ENCODE assay signal across 13 cellular contexts in the genomic region with DNA sequence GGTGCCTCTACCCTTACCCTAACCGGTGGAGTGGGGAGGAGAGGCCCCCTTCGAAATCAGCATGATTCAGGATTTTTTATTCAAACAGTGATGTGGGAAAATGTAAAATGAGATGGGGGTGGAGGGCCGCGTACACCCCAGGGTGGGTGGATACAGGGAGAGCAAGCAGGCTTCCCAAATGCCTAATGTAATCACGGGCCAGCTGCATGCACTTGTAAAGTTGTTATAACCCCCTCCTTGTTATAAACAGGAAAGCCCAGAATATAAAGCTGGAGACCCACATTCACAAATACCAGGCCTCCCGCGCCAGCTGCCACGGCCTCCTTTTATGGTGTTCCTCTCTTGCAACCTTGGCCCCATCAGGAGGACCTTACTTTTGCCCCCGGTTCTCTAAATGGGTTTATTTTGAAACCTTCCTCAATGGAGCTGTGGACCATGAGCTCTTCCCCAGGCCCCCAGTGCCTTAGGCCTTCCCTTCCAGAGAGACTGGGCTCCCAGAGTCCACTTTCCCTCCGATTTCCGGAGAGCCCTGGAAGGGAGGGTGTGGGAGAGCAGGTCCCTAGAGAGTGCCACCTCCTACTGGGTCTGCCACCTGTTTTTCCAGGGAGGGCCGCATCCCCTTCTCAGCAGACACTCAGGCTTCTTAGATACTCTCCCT. TPM values are rescaled to one million over a fixed set of nuclear protein-coding genes. Genes with fewer than 3 reads are reported as not detected.
DNase-seq lines count a peak whose midpoint lies in the region; ATAC-seq, FAIRE-seq and TF ChIP-seq lines count a peak whose summit lies in the region.
"Had no signal": no experiment of that assay in that cellular context is flagged by ENCODE, and none has a peak within 500 bp of the region (broad histone marks: within the 10 kb centered on the region; RNA-seq: fewer than 3 reads in every experiment).

No MANE protein-coding gene starts in this region.

- peak overlapping the region in 1 of 2 donors; percentile 10 for H3K9ac ChIP-seq in duodenal mucosa (ENCODE audit: low read depth in 1 of 2, low read length in 2 of 2)

- TF ChIP-seq RAD21 in A549 (conservative IDR thresholded peaks at IDR 0.05 in 1 of 2, IDR thresholded peaks at IDR 0.05 in 1 of 2), result no peak

- H3K4me2 ChIP-seq in A549, result peak overlapping the region; percentile 69

- H3K27ac Mint-ChIP-seq in HFFc6, result peak overlapping the region; percentile 96
- H3K27ac Mint-ChIP-seq: activated CD8-positive, alpha-beta T cell treated with anti-CD3 and anti-CD28 coated beads for 36 hours; CD14-positive monocyte had no signal

- TF ChIP-seq EP300 in A549 (IDR thresholded peaks at IDR 0.05), result no peak

- no peaks in the 10 kb centered on the region for H3K9me3 Mint-ChIP-seq in HFFc6
- H3K9me3 Mint-ChIP-seq: activated CD8-positive, alpha-beta T cell treated with anti-CD3 and anti-CD28 coated beads for 36 hours had no signal

- FAIRE-seq in A549 (lab: Jason Lieb, UNC), result no peak
- FAIRE-seq: GM12891 had no signal

- intact Hi-C loops in adrenal gland (cut with DNase I), result no loop called here

- peaks cover 2% of the 10 kb centered on the region for H3K27me3 Mint-ChIP-seq in HFFc6 (ENCODE audit: insufficient read depth)

- peak overlapping the region; percentile 59; the same call in 2 of the 3 replicates for H3K4me3 ChIP-seq in A549
- H3K4me3 ChIP-seq in duodenal mucosa (ENCODE audit: low read depth in 1 of 2, low read length in 2 of 2), result peak overlapping the region; percentile 49 to 54
- H3K4me3 ChIP-seq in mesodermal cell (ENCODE audit: extremely low read depth, insufficient read depth, low read length, poor library complexity, severe bottlenecking), result peak overlapping the region; percentile 58
- H3K4me3 ChIP-seq in adrenal gland, result no peak overlapping the region

- 70% methylated on average over 12 of the region's 12 CpGs for WGBS in A549 (ENCODE audit: missing lambda C conversion rate)
- WGBS in mesodermal cell (ENCODE audit: insufficient coverage in 2 of 2), 2 experiments, result 21 to 34% methylated on average over 7 of the region's 12 CpGs
- WGBS in adrenal gland, 4 donors, result 53 to 63% (median 55%) methylated on average over 11 to 12 of the region's 12 CpGs

- H3K9me3 ChIP-seq in A549, result no peaks in the 10 kb centered on the region
- H3K9me3 ChIP-seq in duodenal mucosa (ENCODE audit: control insufficient read depth in 1 of 2, low read length in 2 of 2), result no peaks in the 10 kb centered on the region
- no peaks in the 10 kb centered on the region for H3K9me3 ChIP-seq in mesodermal cell (ENCODE audit: control insufficient read depth, low read length)
- no peaks in the 10 kb centered on the region for H3K9me3 ChIP-seq in adrenal gland (replicated peaks in 1 of 3)

- peaks cover 9% of the 10 kb centered on the region for H3K36me3 Mint-ChIP-seq in HFFc6 (ENCODE audit: low read depth)

- no peak for TF ChIP-seq POLR2A in A549 (IDR thresholded peaks at IDR 0.05; ENCODE audit: low read length)
- TF ChIP-seq POLR2A in adrenal gland (IDR thresholded peaks at IDR 0.05), result no peak

- no peak for TF ChIP-seq CTCF in A549 (IDR thresholded peaks at IDR 0.05)
- no peak for TF ChIP-seq CTCF in HFFc6 (IDR thresholded peaks at IDR 0.05)
- no peak for TF ChIP-seq CTCF in adrenal gland (IDR thresholded peaks at IDR 0.05)

- H3K4me1 ChIP-seq in A549, result no peaks in the 10 kb centered on the region
- H3K4me1 ChIP-seq in duodenal mucosa (ENCODE audit: control insufficient read depth in 1 of 2, insufficient read depth in 2 of 2, low read length in 2 of 2), result peaks cover 0 to 4% of the 10 kb centered on the region in 2 donors
- H3K4me1 ChIP-seq in mesodermal cell (ENCODE audit: control insufficient read depth, insufficient read depth, low read length, poor library complexity, severe bottlenecking), result peaks cover 59% of the 10 kb centered on the region
- no peaks in the 10 kb centered on the region for H3K4me1 ChIP-seq in adrenal gland (replicated peaks in 1 of 2)

- DNase-seq in A549 (ENCODE audit: low read depth in 1 of 2, low spot score in 1 of 2) (no peak), HFFc6 (no peak), adrenal gland (no peak), NCI-H526 treated with DMSO at 0.1 percent for 48 hours (lab: John Stamatoyannopoulos, UW) (no peak)
- DNase-seq: activated CD8-positive, alpha-beta T cell treated with anti-CD3 and anti-CD28 coated beads for 36 hours; NCI-H1417 treated with DMSO at 0.1 percent for 48 hours; stimulated activated CD4-positive, alpha-beta T cell treated with anti-CD3 and anti-CD28 coated beads, Interleukin-4, amount 100 ng/mL, for 1 hour had no signal

- H3K4me3 Mint-ChIP-seq in HFFc6, result peak overlapping the region; percentile 93
- H3K4me3 Mint-ChIP-seq: activated CD8-positive, alpha-beta T cell treated with anti-CD3 and anti-CD28 coated beads for 36 hours had no signal

- no peak for ATAC-seq in A549
- ATAC-seq in GM21423 (IDR thresholded peaks at IDR 0.05; ENCODE audit: unreplicated experiment), result no peak
- no peak for ATAC-seq in HG02938 (IDR thresholded peaks at IDR 0.05; ENCODE audit: unreplicated experiment)
- ATAC-seq: activated CD8-positive, alpha-beta T cell treated with anti-CD3 and anti-CD28 coated beads for 36 hours had no signal

- POLR2A ChIA-PET in A549 (lab: Yijun Ruan, JAX), result interaction anchor here (0.7 kb wide), 1 partner anchor 13 kb away, joined by 3 read pairs; no protein-coding TSS in a partner anchor

- H3K36me3 ChIP-seq in duodenal mucosa (ENCODE audit: control insufficient read depth in 1 of 2, insufficient read depth in 2 of 2, low read length in 2 of 2) (no peaks in the 10 kb centered on the region), mesodermal cell (ENCODE audit: control insufficient read depth, insufficient read depth, low read length) (peaks cover 3% of the 10 kb centered on the region), adrenal gland (replicated peaks in 1 of 2) (no peaks in the 10 kb centered on the region)

- CTCF ChIA-PET in A549 (lab: Yijun Ruan, JAX), result interaction anchor here (1.0 kb wide), 2 partner anchors 13 to 485 kb away, joined by 4 to 7 read pairs; no protein-coding TSS in a partner anchor

- peak overlapping the region; percentile 71 to 82; a peak in 4 of 6 replicates for H3K27ac ChIP-seq in A549
- peak overlapping the region; percentile 75 for H3K27ac ChIP-seq in duodenal mucosa (ENCODE audit: low read depth, low read length)
- peak overlapping the region; percentile 41 for H3K27ac ChIP-seq in mesodermal cell (ENCODE audit: low read depth, low read length, severe bottlenecking)
- H3K27ac ChIP-seq in adrenal gland, result peak overlapping the region in 2 of 5 donors; percentile 70 to 78

- peaks cover 63 to 77% of the 10 kb centered on the region in 2 donors for H3K27me3 ChIP-seq in duodenal mucosa (ENCODE audit: control insufficient read depth in 1 of 2, insufficient read depth in 2 of 2, low read length in 2 of 2)
- peaks cover 62% of the 10 kb centered on the region for H3K27me3 ChIP-seq in adrenal gland

- peaks cover 62% of the 10 kb centered on the region for H3K4me1 Mint-ChIP-seq in HFFc6 (ENCODE audit: low read depth)

TF ChIP-seq in A549, 52 proteins besides CTCF, POLR2A, EP300 and RAD21 (continues in another document):
- TF ChIP-seq JUN (IDR thresholded peaks at IDR 0.05) (no peak), KDM5A (IDR thresholded peaks at IDR 0.05) (no peak), BHLHE40 (IDR thresholded peaks at IDR 0.05; ENCODE audit: low read depth, low read length) (no peak), FOSL2 (IDR thresholded peaks at IDR 0.05) (no peak), FOSL2 (CRISPR knock-in tag; IDR thresholded peaks at IDR 0.05) (no peak), E2F6 (IDR thresholded peaks at IDR 0.05; ENCODE audit: borderline replicate concordance, low read depth) (no peak), RCOR1 (IDR thresholded peaks at IDR 0.05; ENCODE audit: low read depth, low read length) (no peak)

RNA-seq across cellular contexts. Expression of gene FOXL1, which starts 0.9 kb away (rescaled TPM):
- polyA plus RNA-seq in A549 (2011; rRNA removed), result 0.48 and 0.50 TPM in 2 replicates
- 0.62 and 1.5 TPM in 2 replicates for polyA plus RNA-seq in A549 (2012; cell fraction: cytosol; rRNA removed)
- polyA plus RNA-seq in A549 (2012; cell fraction: nucleus; rRNA removed), result 2.1 and 5.7 TPM in 2 replicates
- 0.52 to 0.70 TPM (median 0.70 TPM) in 3 replicates for polyA plus RNA-seq in A549 (2017; fragmentation: RNase III; extraction: RNeasy Plus Mini Kit Qiagen cat#74134 plus additional on column Dnase treatment)
- polyA minus RNA-seq in A549 (2011; rRNA and poly(A)+ RNA removed), result 0.33 and 0.34 TPM in 2 replicates
- total RNA-seq in HFFc6 (2021; fragmentation: NEBNext Ultra II Directional; extraction: Animal tissue kit (Norgen Biotek cat#: 25700)), result 10 to 100 TPM; 20.2 to 25.3 (median 21.6) TPM
- 3.8 TPM for polyA plus RNA-seq in mesodermal cell (2013, experiment 1 of 2)
- polyA plus RNA-seq in mesodermal cell (2013, experiment 2 of 2), result 2.6 TPM
- 1 to 10 TPM in 3 of 8 donors, under 1 TPM in 5; 0.18 to 2.1 (median 0.77) TPM for total RNA-seq in adrenal gland
- polyA plus RNA-seq in adrenal gland, result under 1 TPM; 0.31 to 0.88 (median 0.61) TPM
- total RNA-seq: activated CD8-positive, alpha-beta T cell treated with anti-CD3 and anti-CD28 coated beads for 36 hours had no signal
- polyA plus RNA-seq: CD14-positive monocyte had no signal

RNA-seq across cellular contexts. Expression of gene FOXC2, which starts 10.8 kb away (rescaled TPM):
- polyA plus RNA-seq in A549 (2011; rRNA removed) (0.06 and 0.09 TPM in 2 replicates), A549 (2017; fragmentation: RNase III; extraction: RNeasy Plus Mini Kit Qiagen cat#74134 plus additional on column Dnase treatment) (0.28 to 0.46 TPM (median 0.42 TPM) in 3 replicates), adrenal gland (1 to 10 TPM; 1.1 to 1.9 (median 1.2) TPM)
- polyA plus RNA-seq in A549 (2012; cell fraction: cytosol; rRNA removed), result 0.32 and 0.36 TPM in 2 replicates
- 0.54 and 0.61 TPM in 2 replicates for polyA plus RNA-seq in A549 (2012; cell fraction: nucleus; rRNA removed)
- polyA minus RNA-seq in A549 (2011; rRNA and poly(A)+ RNA removed), result 0.08 and 0.19 TPM in 2 replicates
- 1 to 10 TPM; 6.3 to 8.4 (median 7.9) TPM for total RNA-seq in HFFc6 (2021; fragmentation: NEBNext Ultra II Directional; extraction: Animal tissue kit (Norgen Biotek cat#: 25700))
- polyA plus RNA-seq in mesodermal cell (2013, experiment 1 of 2), result 12.3 TPM
- polyA plus RNA-seq in mesodermal cell (2013, experiment 2 of 2), result 9.1 TPM
- 1 to 10 TPM; 1.1 to 4.8 (median 3.0) TPM for total RNA-seq in adrenal gland
- total RNA-seq: activated CD8-positive, alpha-beta T cell treated with anti-CD3 and anti-CD28 coated beads for 36 hours had no signal
- polyA plus RNA-seq: CD14-positive monocyte had no signal

RNA-seq across cellular contexts. Expression of gene MTHFSD, which starts 22.4 kb away (rescaled TPM):
- polyA plus RNA-seq in A549 (2011; rRNA removed) (14.9 and 16.9 TPM in 2 replicates), A549 (2017; fragmentation: RNase III; extraction: RNeasy Plus Mini Kit Qiagen cat#74134 plus additional on column Dnase treatment) (12.8 to 13.1 TPM (median 12.9 TPM) in 3 replicates), adrenal gland (10 to 100 TPM; 12.5 to 20.8 (median 18.2) TPM)
- polyA plus RNA-seq in A549 (2012; cell fraction: cytosol; rRNA removed), result 8.6 and 10.3 TPM in 2 replicates
- polyA plus RNA-seq in A549 (2012; cell fraction: nucleus; rRNA removed), result 27.4 and 28.9 TPM in 2 replicates
- 29.8 and 32.2 TPM in 2 replicates for polyA minus RNA-seq in A549 (2011; rRNA and poly(A)+ RNA removed)
- total RNA-seq in HFFc6 (2021; fragmentation: NEBNext Ultra II Directional; extraction: Animal tissue kit (Norgen Biotek cat#: 25700)), result 10 to 100 TPM; 16.8 to 18.6 (median 17.0) TPM
- 19.2 TPM for polyA plus RNA-seq in mesodermal cell (2013, experiment 1 of 2)
- polyA plus RNA-seq in mesodermal cell (2013, experiment 2 of 2), result 17.6 TPM
- total RNA-seq in adrenal gland, result 10 to 100 TPM in 7 of 8 donors, 1 to 10 TPM in 1; 7.6 to 22.2 (median 18.5) TPM

Comparison
In these comparisons a context has a peak if more than half of its experiments do, and no peak if none do; other contexts are left out.
1. H3K4me3 ChIP-seq: peak in A549 (single experiment), duodenal mucosa (2 of 2) and mesodermal cell (single experiment); none in adrenal gland (0 of 4).
2. RNA of gene FOXL1, which starts 0.9 kb away (total RNA-seq): 20.2 to 25.3 TPM in HFFc6; 0.18 to 2.1 TPM in adrenal gland; every median in the first group is over 4 times any median in the second.